Comparison of ENCODE assay signal across 21 cellular contexts in the genomic region with DNA sequence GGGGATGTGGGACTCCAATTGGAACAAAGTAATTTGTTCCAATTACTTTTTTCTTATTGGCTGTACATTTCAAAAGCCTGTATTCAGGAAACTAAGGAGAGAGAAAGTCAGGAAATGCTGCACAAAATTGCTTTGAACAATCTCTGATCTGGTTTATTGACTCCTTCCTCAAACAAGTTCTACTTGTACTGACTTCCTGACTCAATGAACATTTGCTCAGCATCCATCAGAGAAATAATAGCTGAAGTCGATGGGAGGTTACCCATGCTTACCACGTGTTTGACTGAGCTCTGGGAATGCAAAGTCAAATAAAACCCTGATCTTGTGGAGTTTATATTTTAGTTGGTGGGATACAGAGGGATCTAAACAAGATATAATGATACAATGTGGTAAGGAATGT.
"Had no signal": no experiment of that assay in that cellular context is flagged by ENCODE, and none has a peak within 500 bp of the region (broad histone marks: within the 10 kb centered on the region; RNA-seq: fewer than 3 reads in every experiment).

No MANE protein-coding gene starts in this region.

- H3K4me3 ChIP-seq: left lung, mucosa of descending colon, right atrium auricular region, transverse colon, vagina had no signal

- H3K27me3 Mint-ChIP-seq: activated CD8-positive, alpha-beta memory T cell treated with anti-CD3 and anti-CD28 coated beads, Interleukin-2, amount 10 ng/mL, durations not matched to agents 7 days and 5 days had no signal

- H3K9me3 ChIP-seq: right atrium auricular region, vagina had no signal

- H3K4me1 Mint-ChIP-seq: memory B cell had no signal

- H3K4me1 ChIP-seq: left lung, right atrium auricular region had no signal

- ATAC-seq: activated CD8-positive, alpha-beta memory T cell treated with anti-CD3 and anti-CD28 coated beads, Interleukin-2, amount 10 ng/mL, durations not matched to agents 7 days and 5 days; left lung; natural killer cell had no signal

- H3K4me3 Mint-ChIP-seq: activated CD8-positive, alpha-beta memory T cell treated with anti-CD3 and anti-CD28 coated beads, Interleukin-2, amount 10 ng/mL, durations not matched to agents 7 days and 5 days; activated naive CD4-positive, alpha-beta T cell treated with anti-CD3 and anti-CD28 coated beads, Interleukin-2, amount 10 ng/mL, durations not matched to agents 7 days and 5 days; memory B cell; natural killer cell had no signal

- H3K27ac Mint-ChIP-seq: activated CD8-positive, alpha-beta memory T cell treated with anti-CD3 and anti-CD28 coated beads, Interleukin-2, amount 10 ng/mL, durations not matched to agents 7 days and 5 days; activated naive CD4-positive, alpha-beta T cell treated with anti-CD3 and anti-CD28 coated beads, Interleukin-2, amount 10 ng/mL, durations not matched to agents 7 days and 5 days; memory B cell; natural killer cell had no signal

- DNase-seq: activated CD4-positive, alpha-beta T cell treated with anti-CD3 and anti-CD28 coated beads for 1 hour; activated CD4-positive, alpha-beta T cell treated with anti-CD3 and anti-CD28 coated beads, Interleukin-2, amount 50 U/mL, for 4 hours; activated CD8-positive, alpha-beta memory T cell treated with anti-CD3 and anti-CD28 coated beads, Interleukin-2, amount 10 ng/mL, durations not matched to agents 7 days and 5 days; activated naive CD4-positive, alpha-beta T cell treated with anti-CD3 and anti-CD28 coated beads, Interleukin-2, amount 10 ng/mL, durations not matched to agents 7 days and 5 days; activated T-cell treated with anti-CD3 and anti-CD28 coated beads, Interleukin-2, amount 50 U/mL, for 1 hour; effector CD4-positive, alpha-beta T cell; hippocampal formation; kidney; left lung; natural killer cell; nucleus accumbens; stimulated activated CD4-positive, alpha-beta T cell treated with anti-CD3 and anti-CD28 coated beads, Interleukin-15, amount 100 ng/mL, for 24 hours; stimulated activated CD4-positive, alpha-beta T cell treated with anti-CD3 and anti-CD28 coated beads, Interleukin-4, amount 100 ng/mL, for 24 hours; stimulated activated naive CD4-positive, alpha-beta T cell treated with Interleukin-2 at 50 U/mL for 16 hours; substantia nigra had no signal

- H3K27me3 ChIP-seq: left lung, right atrium auricular region, transverse colon, vagina had no signal

- FAIRE-seq: colon, kidney had no signal

- H3K27ac ChIP-seq: left lung, right atrium auricular region, transverse colon had no signal
